Comparison of ENCODE assay signal across 1 cellular context in the genomic region with DNA sequence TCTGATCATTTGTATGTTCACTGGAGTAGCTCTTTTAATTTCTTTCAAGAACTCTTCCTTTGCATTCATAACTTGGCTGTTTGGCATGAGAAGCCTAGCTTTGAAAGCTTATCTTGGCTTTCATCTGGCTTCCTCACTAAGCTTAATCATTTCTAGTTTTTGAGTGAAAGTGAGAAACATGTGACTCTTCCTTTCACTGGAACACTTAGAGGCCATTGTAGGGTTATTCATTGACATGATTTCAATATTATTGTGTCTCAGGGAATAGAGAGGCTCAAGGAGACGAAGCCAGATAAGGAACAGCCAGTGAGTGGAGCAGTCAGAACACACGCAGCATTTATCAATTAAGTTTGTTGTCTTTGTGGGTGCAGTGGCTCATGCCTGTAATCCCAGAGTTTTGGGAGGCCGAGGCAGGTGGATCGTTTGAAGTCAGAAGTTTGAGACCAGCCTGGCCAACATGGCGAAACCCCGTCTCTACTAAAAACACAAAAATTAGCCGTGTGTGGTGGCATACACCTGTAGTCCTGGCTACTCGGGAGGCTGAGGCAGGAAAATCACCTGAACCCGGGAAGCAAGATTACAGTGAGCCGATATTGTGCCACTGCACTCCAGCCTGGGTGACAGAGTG.
TF ChIP-seq lines count a peak whose summit lies in the region.

No MANE protein-coding gene starts in this region.

TF ChIP-seq in K562, 482 proteins besides CTCF, POLR2A, EP300 and RAD21 (continued from another document):
- TF ChIP-seq NR2C2 (CRISPR knock-in tag; IDR thresholded peaks at IDR 0.05) (no peak), NR2C2 (tag; IDR thresholded peaks at IDR 0.05) (0 out of 2 replicates have a peak, but pooled peaks have one; percentile 27), ZNF146 (CRISPR knock-in tag; IDR thresholded peaks at IDR 0.05; ENCODE audit: unreplicated experiment) (no peak), NBN (IDR thresholded peaks at IDR 0.05; ENCODE audit: low read depth) (no peak), NCOA1 (IDR thresholded peaks at IDR 0.05; ENCODE audit: low read depth) (no peak), NRF1 (conservative IDR thresholded peaks at IDR 0.05 in 1 of 2, IDR thresholded peaks at IDR 0.05 in 1 of 2) (no peak), ZFX (CRISPR knock-in tag; IDR thresholded peaks at IDR 0.05) (no peak), U2AF2 (optimal IDR thresholded peaks at IDR 0.05; ENCODE audit: low read depth, low read length) (no peak), CXXC5 (CRISPR knock-in tag; IDR thresholded peaks at IDR 0.05) (0 out of 2 replicates have a peak, but pooled peaks have one; percentile 18), FOSL1 (tag; conservative IDR thresholded peaks at IDR 0.05) (peak; percentile 37; the same call in 1 of the 2 replicates), NR2C1 (IDR thresholded peaks at IDR 0.05) (no peak), NR2C1 (tag; IDR thresholded peaks at IDR 0.05) (no peak), POU5F1 (IDR thresholded peaks at IDR 0.05; ENCODE audit: borderline replicate concordance, low read depth, low read length, partially characterized antibody) (no peak)
- TF ChIP-seq, protein P1, sequence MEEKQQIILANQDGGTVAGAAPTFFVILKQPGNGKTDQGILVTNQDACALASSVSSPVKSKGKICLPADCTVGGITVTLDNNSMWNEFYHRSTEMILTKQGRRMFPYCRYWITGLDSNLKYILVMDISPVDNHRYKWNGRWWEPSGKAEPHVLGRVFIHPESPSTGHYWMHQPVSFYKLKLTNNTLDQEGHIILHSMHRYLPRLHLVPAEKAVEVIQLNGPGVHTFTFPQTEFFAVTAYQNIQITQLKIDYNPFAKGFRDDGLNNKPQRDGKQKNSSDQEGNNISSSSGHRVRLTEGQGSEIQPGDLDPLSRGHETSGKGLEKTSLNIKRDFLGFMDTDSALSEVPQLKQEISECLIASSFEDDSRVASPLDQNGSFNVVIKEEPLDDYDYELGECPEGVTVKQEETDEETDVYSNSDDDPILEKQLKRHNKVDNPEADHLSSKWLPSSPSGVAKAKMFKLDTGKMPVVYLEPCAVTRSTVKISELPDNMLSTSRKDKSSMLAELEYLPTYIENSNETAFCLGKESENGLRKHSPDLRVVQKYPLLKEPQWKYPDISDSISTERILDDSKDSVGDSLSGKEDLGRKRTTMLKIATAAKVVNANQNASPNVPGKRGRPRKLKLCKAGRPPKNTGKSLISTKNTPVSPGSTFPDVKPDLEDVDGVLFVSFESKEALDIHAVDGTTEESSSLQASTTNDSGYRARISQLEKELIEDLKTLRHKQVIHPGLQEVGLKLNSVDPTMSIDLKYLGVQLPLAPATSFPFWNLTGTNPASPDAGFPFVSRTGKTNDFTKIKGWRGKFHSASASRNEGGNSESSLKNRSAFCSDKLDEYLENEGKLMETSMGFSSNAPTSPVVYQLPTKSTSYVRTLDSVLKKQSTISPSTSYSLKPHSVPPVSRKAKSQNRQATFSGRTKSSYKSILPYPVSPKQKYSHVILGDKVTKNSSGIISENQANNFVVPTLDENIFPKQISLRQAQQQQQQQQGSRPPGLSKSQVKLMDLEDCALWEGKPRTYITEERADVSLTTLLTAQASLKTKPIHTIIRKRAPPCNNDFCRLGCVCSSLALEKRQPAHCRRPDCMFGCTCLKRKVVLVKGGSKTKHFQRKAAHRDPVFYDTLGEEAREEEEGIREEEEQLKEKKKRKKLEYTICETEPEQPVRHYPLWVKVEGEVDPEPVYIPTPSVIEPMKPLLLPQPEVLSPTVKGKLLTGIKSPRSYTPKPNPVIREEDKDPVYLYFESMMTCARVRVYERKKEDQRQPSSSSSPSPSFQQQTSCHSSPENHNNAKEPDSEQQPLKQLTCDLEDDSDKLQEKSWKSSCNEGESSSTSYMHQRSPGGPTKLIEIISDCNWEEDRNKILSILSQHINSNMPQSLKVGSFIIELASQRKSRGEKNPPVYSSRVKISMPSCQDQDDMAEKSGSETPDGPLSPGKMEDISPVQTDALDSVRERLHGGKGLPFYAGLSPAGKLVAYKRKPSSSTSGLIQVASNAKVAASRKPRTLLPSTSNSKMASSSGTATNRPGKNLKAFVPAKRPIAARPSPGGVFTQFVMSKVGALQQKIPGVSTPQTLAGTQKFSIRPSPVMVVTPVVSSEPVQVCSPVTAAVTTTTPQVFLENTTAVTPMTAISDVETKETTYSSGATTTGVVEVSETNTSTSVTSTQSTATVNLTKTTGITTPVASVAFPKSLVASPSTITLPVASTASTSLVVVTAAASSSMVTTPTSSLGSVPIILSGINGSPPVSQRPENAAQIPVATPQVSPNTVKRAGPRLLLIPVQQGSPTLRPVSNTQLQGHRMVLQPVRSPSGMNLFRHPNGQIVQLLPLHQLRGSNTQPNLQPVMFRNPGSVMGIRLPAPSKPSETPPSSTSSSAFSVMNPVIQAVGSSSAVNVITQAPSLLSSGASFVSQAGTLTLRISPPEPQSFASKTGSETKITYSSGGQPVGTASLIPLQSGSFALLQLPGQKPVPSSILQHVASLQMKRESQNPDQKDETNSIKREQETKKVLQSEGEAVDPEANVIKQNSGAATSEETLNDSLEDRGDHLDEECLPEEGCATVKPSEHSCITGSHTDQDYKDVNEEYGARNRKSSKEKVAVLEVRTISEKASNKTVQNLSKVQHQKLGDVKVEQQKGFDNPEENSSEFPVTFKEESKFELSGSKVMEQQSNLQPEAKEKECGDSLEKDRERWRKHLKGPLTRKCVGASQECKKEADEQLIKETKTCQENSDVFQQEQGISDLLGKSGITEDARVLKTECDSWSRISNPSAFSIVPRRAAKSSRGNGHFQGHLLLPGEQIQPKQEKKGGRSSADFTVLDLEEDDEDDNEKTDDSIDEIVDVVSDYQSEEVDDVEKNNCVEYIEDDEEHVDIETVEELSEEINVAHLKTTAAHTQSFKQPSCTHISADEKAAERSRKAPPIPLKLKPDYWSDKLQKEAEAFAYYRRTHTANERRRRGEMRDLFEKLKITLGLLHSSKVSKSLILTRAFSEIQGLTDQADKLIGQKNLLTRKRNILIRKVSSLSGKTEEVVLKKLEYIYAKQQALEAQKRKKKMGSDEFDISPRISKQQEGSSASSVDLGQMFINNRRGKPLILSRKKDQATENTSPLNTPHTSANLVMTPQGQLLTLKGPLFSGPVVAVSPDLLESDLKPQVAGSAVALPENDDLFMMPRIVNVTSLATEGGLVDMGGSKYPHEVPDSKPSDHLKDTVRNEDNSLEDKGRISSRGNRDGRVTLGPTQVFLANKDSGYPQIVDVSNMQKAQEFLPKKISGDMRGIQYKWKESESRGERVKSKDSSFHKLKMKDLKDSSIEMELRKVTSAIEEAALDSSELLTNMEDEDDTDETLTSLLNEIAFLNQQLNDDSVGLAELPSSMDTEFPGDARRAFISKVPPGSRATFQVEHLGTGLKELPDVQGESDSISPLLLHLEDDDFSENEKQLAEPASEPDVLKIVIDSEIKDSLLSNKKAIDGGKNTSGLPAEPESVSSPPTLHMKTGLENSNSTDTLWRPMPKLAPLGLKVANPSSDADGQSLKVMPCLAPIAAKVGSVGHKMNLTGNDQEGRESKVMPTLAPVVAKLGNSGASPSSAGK (IDR thresholded peaks at IDR 0.05): peak; percentile 67
- TF ChIP-seq, protein P2, sequence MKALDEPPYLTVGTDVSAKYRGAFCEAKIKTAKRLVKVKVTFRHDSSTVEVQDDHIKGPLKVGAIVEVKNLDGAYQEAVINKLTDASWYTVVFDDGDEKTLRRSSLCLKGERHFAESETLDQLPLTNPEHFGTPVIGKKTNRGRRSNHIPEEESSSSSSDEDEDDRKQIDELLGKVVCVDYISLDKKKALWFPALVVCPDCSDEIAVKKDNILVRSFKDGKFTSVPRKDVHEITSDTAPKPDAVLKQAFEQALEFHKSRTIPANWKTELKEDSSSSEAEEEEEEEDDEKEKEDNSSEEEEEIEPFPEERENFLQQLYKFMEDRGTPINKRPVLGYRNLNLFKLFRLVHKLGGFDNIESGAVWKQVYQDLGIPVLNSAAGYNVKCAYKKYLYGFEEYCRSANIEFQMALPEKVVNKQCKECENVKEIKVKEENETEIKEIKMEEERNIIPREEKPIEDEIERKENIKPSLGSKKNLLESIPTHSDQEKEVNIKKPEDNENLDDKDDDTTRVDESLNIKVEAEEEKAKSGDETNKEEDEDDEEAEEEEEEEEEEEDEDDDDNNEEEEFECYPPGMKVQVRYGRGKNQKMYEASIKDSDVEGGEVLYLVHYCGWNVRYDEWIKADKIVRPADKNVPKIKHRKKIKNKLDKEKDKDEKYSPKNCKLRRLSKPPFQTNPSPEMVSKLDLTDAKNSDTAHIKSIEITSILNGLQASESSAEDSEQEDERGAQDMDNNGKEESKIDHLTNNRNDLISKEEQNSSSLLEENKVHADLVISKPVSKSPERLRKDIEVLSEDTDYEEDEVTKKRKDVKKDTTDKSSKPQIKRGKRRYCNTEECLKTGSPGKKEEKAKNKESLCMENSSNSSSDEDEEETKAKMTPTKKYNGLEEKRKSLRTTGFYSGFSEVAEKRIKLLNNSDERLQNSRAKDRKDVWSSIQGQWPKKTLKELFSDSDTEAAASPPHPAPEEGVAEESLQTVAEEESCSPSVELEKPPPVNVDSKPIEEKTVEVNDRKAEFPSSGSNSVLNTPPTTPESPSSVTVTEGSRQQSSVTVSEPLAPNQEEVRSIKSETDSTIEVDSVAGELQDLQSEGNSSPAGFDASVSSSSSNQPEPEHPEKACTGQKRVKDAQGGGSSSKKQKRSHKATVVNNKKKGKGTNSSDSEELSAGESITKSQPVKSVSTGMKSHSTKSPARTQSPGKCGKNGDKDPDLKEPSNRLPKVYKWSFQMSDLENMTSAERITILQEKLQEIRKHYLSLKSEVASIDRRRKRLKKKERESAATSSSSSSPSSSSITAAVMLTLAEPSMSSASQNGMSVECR (CRISPR knock-in tag; IDR thresholded peaks at IDR 0.05): no peak
